In genomic region chr2:42984617-42985016, GRCh38 we compare ENCODE assay signal across 20 cellular contexts.
DNase-seq lines count a peak whose midpoint lies in the region; ATAC-seq and TF ChIP-seq lines count a peak whose summit lies in the region.
"Had no signal": no experiment of that assay in that cellular context is flagged by ENCODE, and none has a peak within 500 bp of the region (broad histone marks: within the 10 kb centered on the region; RNA-seq: fewer than 3 reads in every experiment).

No MANE protein-coding gene starts in this region.

- no peak for TF ChIP-seq CTCF in RWPE2 (IDR thresholded peaks at IDR 0.05; ENCODE audit: poor library complexity, severe bottlenecking)
- TF ChIP-seq CTCF in nephron (IDR thresholded peaks at IDR 0.05; ENCODE audit: unreplicated experiment in 3 of 3): no peak

- no peaks in the 10 kb centered on the region for H3K36me3 Mint-ChIP-seq in nephron (ENCODE audit: low read depth)
- H3K36me3 Mint-ChIP-seq in effector memory CD8-positive, alpha-beta T cell (ENCODE audit: insufficient read depth): no peaks in the 10 kb centered on the region
- H3K36me3 Mint-ChIP-seq: CD8-positive, alpha-beta T cell had no signal

- no peaks in the 10 kb centered on the region for H3K27me3 Mint-ChIP-seq in nephron (ENCODE audit: low read depth)
- peaks cover 4 to 26% of the 10 kb centered on the region in 2 donors for H3K27me3 Mint-ChIP-seq in effector memory CD8-positive, alpha-beta T cell

- no peaks in the 10 kb centered on the region for H3K9me3 ChIP-seq in RWPE2 (ENCODE audit: severe bottlenecking)
- H3K9me3 ChIP-seq: BLaER1 treated with 17β-estradiol and CSF1 and Interleukin-3, amounts not matched to agents 10 nM and 100 nM had no signal

- peak overlapping the region in 2 of 3 experiments; percentile 2 to 59 for H3K27ac Mint-ChIP-seq in nephron
- no peak overlapping the region for H3K27ac Mint-ChIP-seq in effector memory CD8-positive, alpha-beta T cell
- H3K27ac Mint-ChIP-seq: CD8-positive, alpha-beta T cell had no signal

- H3K27me3 ChIP-seq in RWPE2 (ENCODE audit: insufficient read depth, poor library complexity, severe bottlenecking): no peaks in the 10 kb centered on the region
- H3K27me3 ChIP-seq: BLaER1 treated with 17β-estradiol and CSF1 and Interleukin-3, amounts not matched to agents 10 nM and 100 nM had no signal

- peak; percentile 8 for DNase-seq in activated effector memory CD4-positive, alpha-beta T cell treated with anti-CD3 and anti-CD28 coated beads, Interleukin-2, amount 50 U/mL, for 16 hours
- DNase-seq in activated effector memory CD4-positive, alpha-beta T cell treated with Interleukin-2 at 50 U/mL for 16 hours: no peak
- DNase-seq in RWPE2 (ENCODE audit: low spot score) (no peak), NCI-H748 treated with DMSO at 0.1 percent for 48 hours (lab: John Stamatoyannopoulos, UW) (no peak)
- DNase-seq in effector memory CD8-positive, alpha-beta T cell: no peak
- DNase-seq: 8988T; CD8-positive, alpha-beta T cell; DMS53; GDM1; MV-4-11; NCI-H1105 treated with DMSO at 0.1 percent for 48 hours; NCI-H2029 treated with DMSO at 0.1 percent for 48 hours; NCI-H2171; NCI-H345; NCI-H524; SHP77 treated with DMSO at 0.1 percent for 48 hours had no signal

- ATAC-seq in RWPE2 (ENCODE audit: low read depth) (no peak), HG02610 (IDR thresholded peaks at IDR 0.05; ENCODE audit: unreplicated experiment) (no peak)
- no peak for ATAC-seq in effector memory CD8-positive, alpha-beta T cell (replicated peaks)
- ATAC-seq: CD8-positive, alpha-beta T cell had no signal

- peaks cover 3% of the 10 kb centered on the region for H3K9me3 Mint-ChIP-seq in nephron
- H3K9me3 Mint-ChIP-seq in effector memory CD8-positive, alpha-beta T cell: no peaks in the 10 kb centered on the region
- H3K9me3 Mint-ChIP-seq: CD8-positive, alpha-beta T cell; IgD-negative memory B cell had no signal

- H3K4me3 ChIP-seq in RWPE2 (ENCODE audit: severe bottlenecking): no peak overlapping the region
- H3K4me3 ChIP-seq: BLaER1 treated with 17β-estradiol and CSF1 and Interleukin-3, amounts not matched to agents 10 nM and 100 nM had no signal

- H3K4me3 Mint-ChIP-seq in nephron: no peak overlapping the region
- H3K4me3 Mint-ChIP-seq in effector memory CD8-positive, alpha-beta T cell: no peak overlapping the region
- H3K4me3 Mint-ChIP-seq: CD8-positive, alpha-beta T cell; IgD-negative memory B cell had no signal

- no peaks in the 10 kb centered on the region for H3K36me3 ChIP-seq in RWPE2 (ENCODE audit: low read depth)
- H3K36me3 ChIP-seq: BLaER1 treated with 17β-estradiol and CSF1 and Interleukin-3, amounts not matched to agents 10 nM and 100 nM had no signal

- peak overlapping the region; percentile 97 for H3K27ac ChIP-seq in RWPE2 (ENCODE audit: poor library complexity, severe bottlenecking)
- H3K27ac ChIP-seq: BLaER1 treated with 17β-estradiol and CSF1 and Interleukin-3, amounts not matched to agents 10 nM and 100 nM had no signal

- H3K4me1 ChIP-seq in RWPE2 (ENCODE audit: insufficient read depth, poor library complexity, severe bottlenecking): peaks cover 26% of the 10 kb centered on the region

- H3K4me1 Mint-ChIP-seq in nephron: peaks cover 23% of the 10 kb centered on the region
- no peaks in the 10 kb centered on the region for H3K4me1 Mint-ChIP-seq in effector memory CD8-positive, alpha-beta T cell (ENCODE audit: low read depth in 2 of 2)
- H3K4me1 Mint-ChIP-seq: IgD-negative memory B cell had no signal

Comparison
In these comparisons a context has a peak if more than half of its experiments do, and no peak if none do; other contexts are left out.
1. H3K27ac Mint-ChIP-seq: peak in nephron (2 of 3); none in effector memory CD8-positive, alpha-beta T cell (0 of 2).